In genomic region chr1:42316292-42316691, GRCh38 we compare ENCODE assay signal across 2 cellular contexts.
TF ChIP-seq lines count a peak whose summit lies in the region.

No MANE protein-coding gene starts in this region.

TF ChIP-seq in HCT116, 20 proteins besides CTCF, POLR2A, EP300 and RAD21:
- TF ChIP-seq MAX (IDR thresholded peaks at IDR 0.05) (no peak), CEBPB (IDR thresholded peaks at IDR 0.05; ENCODE audit: low read depth) (no peak), YY1 (IDR thresholded peaks at IDR 0.05; ENCODE audit: extremely low read depth, insufficient replicate concordance, low read depth, low read length) (no peak), ELF1 (IDR thresholded peaks at IDR 0.05; ENCODE audit: borderline replicate concordance, low read depth) (no peak), SRF (IDR thresholded peaks at IDR 0.05; ENCODE audit: low read depth) (no peak), JUND (IDR thresholded peaks at IDR 0.05) (no peak), POLR2AphosphoS5 (IDR thresholded peaks at IDR 0.05; ENCODE audit: low read depth, low read length) (no peak), ATF3 (IDR thresholded peaks at IDR 0.05) (no peak), ZBTB33 (IDR thresholded peaks at IDR 0.05; ENCODE audit: extremely low read depth, insufficient replicate concordance, low read length) (no peak), CBX3 (IDR thresholded peaks at IDR 0.05; ENCODE audit: low read depth) (no peak), FOSL1 (IDR thresholded peaks at IDR 0.05; ENCODE audit: low read depth) (no peak), EZH2phosphoT487 (IDR thresholded peaks at IDR 0.05; ENCODE audit: borderline replicate concordance) (no peak), EGR1 (IDR thresholded peaks at IDR 0.05; ENCODE audit: low read depth) (no peak)

TF ChIP-seq in H1, 55 proteins besides CTCF, POLR2A, EP300 and RAD21:
- peak; percentile 31; the same call in 1 of the 2 replicates for TF ChIP-seq JUND (IDR thresholded peaks at IDR 0.05; ENCODE audit: low read length)
- no peak for TF ChIP-seq PHF8 (conservative IDR thresholded peaks at IDR 0.05; ENCODE audit: low read depth, low read length)
